In the genomic region with DNA sequence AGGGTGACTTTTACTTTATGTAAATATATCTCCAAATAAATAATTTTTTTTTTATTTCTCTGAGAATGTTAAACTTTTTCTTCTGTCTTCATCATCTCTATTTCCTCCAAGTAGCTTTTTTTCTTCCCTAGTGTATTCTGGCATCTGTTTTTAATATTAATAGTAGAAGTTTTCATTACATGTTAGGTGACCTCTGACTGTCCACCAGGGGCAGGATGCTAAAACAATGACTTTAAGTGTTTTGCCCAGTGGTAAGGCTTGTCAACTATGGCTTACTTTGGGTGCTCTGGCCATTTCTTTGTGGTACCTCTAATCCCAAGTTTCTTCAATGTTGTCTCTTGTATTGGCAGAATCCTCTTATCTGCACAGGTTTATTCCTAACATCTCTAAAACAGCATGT, we compare ENCODE assay signal across 13 cellular contexts.
DNase-seq lines count a peak whose midpoint lies in the region; ATAC-seq and TF ChIP-seq lines count a peak whose summit lies in the region.
"Had no signal": no experiment of that assay in that cellular context is flagged by ENCODE, and none has a peak within 500 bp of the region (broad histone marks: within the 10 kb centered on the region; RNA-seq: fewer than 3 reads in every experiment).

No MANE protein-coding gene starts in this region.

- no peaks in the 10 kb centered on the region for H4K20me1 ChIP-seq in GM23338 (replicated peaks; ENCODE audit: insufficient read depth)

- H3K79me2 ChIP-seq in GM23338 (replicated peaks; ENCODE audit: insufficient read depth) = no peaks in the 10 kb centered on the region

- H3K4me3 ChIP-seq in AG10803 (ENCODE audit: low read length) (no peak overlapping the region), GM23338 (no peak overlapping the region), WERI-Rb-1 (ENCODE audit: low read depth, low read length) (no peak overlapping the region)

- H3F3A ChIP-seq in GM23338 (replicated peaks; ENCODE audit: low read depth) = no peaks in the 10 kb centered on the region

- no peak overlapping the region for H3K4me2 ChIP-seq in GM23338

- peaks cover 8% of the 10 kb centered on the region; the same call in 2 of the 3 replicates for H3K4me1 Mint-ChIP-seq in GM23338
- H3K4me1 Mint-ChIP-seq: IgD-negative memory B cell, nephron had no signal

- peaks cover 2% of the 10 kb centered on the region for H3K27me3 Mint-ChIP-seq in GM23338 (ENCODE audit: insufficient read depth, low read depth, poor library complexity)
- H3K27me3 Mint-ChIP-seq: IgD-negative memory B cell had no signal

- no peaks in the 10 kb centered on the region for H3K9me3 ChIP-seq in WERI-Rb-1 (ENCODE audit: severe bottlenecking)

- no peak overlapping the region for H2AFZ ChIP-seq in GM23338

- TF ChIP-seq CTCF in AG10803 (conservative IDR thresholded peaks at IDR 0.05; ENCODE audit: low read length) (peak; percentile 45; the same call in 1 of the 2 replicates), GM23338 (conservative IDR thresholded peaks at IDR 0.05; ENCODE audit: low read depth in 2 of 2) (peak; percentile 40 to 67), WERI-Rb-1 (IDR thresholded peaks at IDR 0.05; ENCODE audit: low read depth, low read length) (0 out of 2 replicates have a peak, but pooled peaks have one; percentile 26), foreskin keratinocyte (conservative IDR thresholded peaks at IDR 0.05) (peak; percentile 29)

- H3K36me3 ChIP-seq in GM23338 (ENCODE audit: insufficient read depth) (no peaks in the 10 kb centered on the region), WERI-Rb-1 (no peaks in the 10 kb centered on the region)

- H3K4me3 Mint-ChIP-seq in GM23338 = no peak overlapping the region
- H3K4me3 Mint-ChIP-seq: IgD-negative memory B cell, nephron had no signal

- H3K27ac Mint-ChIP-seq in GM23338 = no peak overlapping the region
- H3K27ac Mint-ChIP-seq: IgD-negative memory B cell, nephron had no signal

- no peaks in the 10 kb centered on the region for H3K4me1 ChIP-seq in GM23338 (ENCODE audit: insufficient read depth)
- no peaks in the 10 kb centered on the region for H3K4me1 ChIP-seq in foreskin keratinocyte

- 0 out of 3 replicates have a peak, but pooled peaks cover 6% of the 10 kb centered on the region for H3K36me3 Mint-ChIP-seq in GM23338 (ENCODE audit: low read depth)

- no peaks in the 10 kb centered on the region for H3K27me3 ChIP-seq in GM23338 (ENCODE audit: insufficient read depth)
- H3K27me3 ChIP-seq in WERI-Rb-1 (ENCODE audit: insufficient read depth, low read depth, severe bottlenecking) = no peaks in the 10 kb centered on the region
- no peaks in the 10 kb centered on the region for H3K27me3 ChIP-seq in foreskin keratinocyte

- peak; percentile 47 for DNase-seq in AG10803 (ENCODE audit: low read depth)
- DNase-seq in GM23338 (ENCODE audit: low spot score) = peak; percentile 56
- DNase-seq in WERI-Rb-1 = no peak
- DNase-seq in foreskin keratinocyte = no peak
- DNase-seq in MV-4-11 (lab: John Stamatoyannopoulos, UW) = no peak
- no peak for DNase-seq in SKM-1 treated with dmso at 0.1 percent for 144 hours (lab: John Stamatoyannopoulos, UW; ENCODE audit: unreplicated experiment)
- DNase-seq in DMS79 (lab: John Stamatoyannopoulos, UW) = no peak
- DNase-seq: amygdala; islet precursor cell; stimulated activated CD4-positive, alpha-beta T cell treated with anti-CD3 and anti-CD28 coated beads, Interleukin-15, amount 100 ng/mL, for 24 hours had no signal

- no peaks in the 10 kb centered on the region for H3K9me2 ChIP-seq in GM23338 (ENCODE audit: insufficient read depth)

- ATAC-seq in GM23338 = peak; percentile 62
- no peak for ATAC-seq in foreskin keratinocyte
- no peak for ATAC-seq in HG02642 (IDR thresholded peaks at IDR 0.05; ENCODE audit: poor library complexity, unreplicated experiment)

- no peaks in the 10 kb centered on the region for H3K9me3 Mint-ChIP-seq in GM23338
- H3K9me3 Mint-ChIP-seq: IgD-negative memory B cell had no signal

- H3K27ac ChIP-seq in GM23338 (ENCODE audit: low read depth) (no peak overlapping the region), WERI-Rb-1 (no peak overlapping the region), foreskin keratinocyte (no peak overlapping the region)

TF ChIP-seq in GM23338, 12 proteins besides CTCF, POLR2A, EP300 and RAD21 (continues in another document):
- TF ChIP-seq, protein P1, sequence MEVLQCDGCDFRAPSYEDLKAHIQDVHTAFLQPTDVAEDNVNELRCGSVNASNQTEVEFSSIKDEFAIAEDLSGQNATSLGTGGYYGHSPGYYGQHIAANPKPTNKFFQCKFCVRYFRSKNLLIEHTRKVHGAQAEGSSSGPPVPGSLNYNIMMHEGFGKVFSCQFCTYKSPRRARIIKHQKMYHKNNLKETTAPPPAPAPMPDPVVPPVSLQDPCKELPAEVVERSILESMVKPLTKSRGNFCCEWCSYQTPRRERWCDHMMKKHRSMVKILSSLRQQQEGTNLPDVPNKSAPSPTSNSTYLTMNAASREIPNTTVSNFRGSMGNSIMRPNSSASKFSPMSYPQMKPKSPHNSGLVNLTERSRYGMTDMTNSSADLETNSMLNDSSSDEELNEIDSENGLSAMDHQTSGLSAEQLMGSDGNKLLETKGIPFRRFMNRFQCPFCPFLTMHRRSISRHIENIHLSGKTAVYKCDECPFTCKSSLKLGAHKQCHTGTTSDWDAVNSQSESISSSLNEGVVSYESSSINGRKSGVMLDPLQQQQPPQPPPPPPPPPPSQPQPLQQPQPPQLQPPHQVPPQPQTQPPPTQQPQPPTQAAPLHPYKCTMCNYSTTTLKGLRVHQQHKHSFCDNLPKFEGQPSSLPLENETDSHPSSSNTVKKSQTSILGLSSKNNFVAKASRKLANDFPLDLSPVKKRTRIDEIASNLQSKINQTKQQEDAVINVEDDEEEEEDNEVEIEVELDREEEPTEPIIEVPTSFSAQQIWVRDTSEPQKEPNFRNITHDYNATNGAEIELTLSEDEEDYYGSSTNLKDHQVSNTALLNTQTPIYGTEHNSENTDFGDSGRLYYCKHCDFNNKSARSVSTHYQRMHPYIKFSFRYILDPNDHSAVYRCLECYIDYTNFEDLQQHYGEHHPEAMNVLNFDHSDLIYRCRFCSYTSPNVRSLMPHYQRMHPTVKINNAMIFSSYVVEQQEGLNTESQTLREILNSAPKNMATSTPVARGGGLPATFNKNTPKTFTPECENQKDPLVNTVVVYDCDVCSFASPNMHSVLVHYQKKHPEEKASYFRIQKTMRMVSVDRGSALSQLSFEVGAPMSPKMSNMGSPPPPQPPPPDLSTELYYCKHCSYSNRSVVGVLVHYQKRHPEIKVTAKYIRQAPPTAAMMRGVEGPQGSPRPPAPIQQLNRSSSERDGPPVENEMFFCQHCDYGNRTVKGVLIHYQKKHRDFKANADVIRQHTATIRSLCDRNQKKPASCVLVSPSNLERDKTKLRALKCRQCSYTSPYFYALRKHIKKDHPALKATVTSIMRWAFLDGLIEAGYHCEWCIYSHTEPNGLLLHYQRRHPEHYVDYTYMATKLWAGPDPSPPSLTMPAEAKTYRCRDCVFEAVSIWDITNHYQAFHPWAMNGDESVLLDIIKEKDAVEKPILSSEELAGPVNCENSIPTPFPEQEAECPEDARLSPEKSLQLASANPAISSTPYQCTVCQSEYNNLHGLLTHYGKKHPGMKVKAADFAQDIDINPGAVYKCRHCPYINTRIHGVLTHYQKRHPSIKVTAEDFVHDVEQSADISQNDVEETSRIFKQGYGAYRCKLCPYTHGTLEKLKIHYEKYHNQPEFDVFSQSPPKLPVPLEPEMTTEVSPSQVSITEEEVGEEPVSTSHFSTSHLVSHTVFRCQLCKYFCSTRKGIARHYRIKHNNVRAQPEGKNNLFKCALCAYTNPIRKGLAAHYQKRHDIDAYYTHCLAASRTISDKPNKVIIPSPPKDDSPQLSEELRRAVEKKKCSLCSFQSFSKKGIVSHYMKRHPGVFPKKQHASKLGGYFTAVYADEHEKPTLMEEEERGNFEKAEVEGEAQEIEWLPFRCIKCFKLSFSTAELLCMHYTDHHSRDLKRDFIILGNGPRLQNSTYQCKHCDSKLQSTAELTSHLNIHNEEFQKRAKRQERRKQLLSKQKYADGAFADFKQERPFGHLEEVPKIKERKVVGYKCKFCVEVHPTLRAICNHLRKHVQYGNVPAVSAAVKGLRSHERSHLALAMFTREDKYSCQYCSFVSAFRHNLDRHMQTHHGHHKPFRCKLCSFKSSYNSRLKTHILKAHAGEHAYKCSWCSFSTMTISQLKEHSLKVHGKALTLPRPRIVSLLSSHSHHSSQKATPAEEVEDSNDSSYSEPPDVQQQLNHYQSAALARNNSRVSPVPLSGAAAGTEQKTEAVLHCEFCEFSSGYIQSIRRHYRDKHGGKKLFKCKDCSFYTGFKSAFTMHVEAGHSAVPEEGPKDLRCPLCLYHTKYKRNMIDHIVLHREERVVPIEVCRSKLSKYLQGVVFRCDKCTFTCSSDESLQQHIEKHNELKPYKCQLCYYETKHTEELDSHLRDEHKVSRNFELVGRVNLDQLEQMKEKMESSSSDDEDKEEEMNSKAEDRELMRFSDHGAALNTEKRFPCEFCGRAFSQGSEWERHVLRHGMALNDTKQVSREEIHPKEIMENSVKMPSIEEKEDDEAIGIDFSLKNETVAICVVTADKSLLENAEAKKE (CRISPR knock-in tag; IDR thresholded peaks at IDR 0.05) = no peak
- TF ChIP-seq ZNF114 (CRISPR knock-in tag; IDR thresholded peaks at IDR 0.05) = no peak
- no peak for TF ChIP-seq EZH2phosphoT487 (IDR thresholded peaks at IDR 0.05; ENCODE audit: unreplicated experiment)
- TF ChIP-seq, protein P2, sequence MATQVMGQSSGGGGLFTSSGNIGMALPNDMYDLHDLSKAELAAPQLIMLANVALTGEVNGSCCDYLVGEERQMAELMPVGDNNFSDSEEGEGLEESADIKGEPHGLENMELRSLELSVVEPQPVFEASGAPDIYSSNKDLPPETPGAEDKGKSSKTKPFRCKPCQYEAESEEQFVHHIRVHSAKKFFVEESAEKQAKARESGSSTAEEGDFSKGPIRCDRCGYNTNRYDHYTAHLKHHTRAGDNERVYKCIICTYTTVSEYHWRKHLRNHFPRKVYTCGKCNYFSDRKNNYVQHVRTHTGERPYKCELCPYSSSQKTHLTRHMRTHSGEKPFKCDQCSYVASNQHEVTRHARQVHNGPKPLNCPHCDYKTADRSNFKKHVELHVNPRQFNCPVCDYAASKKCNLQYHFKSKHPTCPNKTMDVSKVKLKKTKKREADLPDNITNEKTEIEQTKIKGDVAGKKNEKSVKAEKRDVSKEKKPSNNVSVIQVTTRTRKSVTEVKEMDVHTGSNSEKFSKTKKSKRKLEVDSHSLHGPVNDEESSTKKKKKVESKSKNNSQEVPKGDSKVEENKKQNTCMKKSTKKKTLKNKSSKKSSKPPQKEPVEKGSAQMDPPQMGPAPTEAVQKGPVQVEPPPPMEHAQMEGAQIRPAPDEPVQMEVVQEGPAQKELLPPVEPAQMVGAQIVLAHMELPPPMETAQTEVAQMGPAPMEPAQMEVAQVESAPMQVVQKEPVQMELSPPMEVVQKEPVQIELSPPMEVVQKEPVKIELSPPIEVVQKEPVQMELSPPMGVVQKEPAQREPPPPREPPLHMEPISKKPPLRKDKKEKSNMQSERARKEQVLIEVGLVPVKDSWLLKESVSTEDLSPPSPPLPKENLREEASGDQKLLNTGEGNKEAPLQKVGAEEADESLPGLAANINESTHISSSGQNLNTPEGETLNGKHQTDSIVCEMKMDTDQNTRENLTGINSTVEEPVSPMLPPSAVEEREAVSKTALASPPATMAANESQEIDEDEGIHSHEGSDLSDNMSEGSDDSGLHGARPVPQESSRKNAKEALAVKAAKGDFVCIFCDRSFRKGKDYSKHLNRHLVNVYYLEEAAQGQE (IDR thresholded peaks at IDR 0.05; ENCODE audit: unreplicated experiment) = no peak

Comparison
In these comparisons a context has a peak if more than half of its experiments do, and no peak if none do; other contexts are left out.
1. DNase-seq: peak in AG10803 (single experiment) and GM23338 (single experiment); none in WERI-Rb-1 (single experiment), foreskin keratinocyte (0 of 2), MV-4-11 (single experiment), SKM-1 treated with dmso at 0.1 percent for 144 hours (single experiment) and DMS79 (single experiment).
2. Peak in every context shown above with its lines, with median percentiles within 50 percentile points of each other: CTCF ChIP-seq.